Comparison of ENCODE assay signal across 26 cellular contexts in the genomic region with DNA sequence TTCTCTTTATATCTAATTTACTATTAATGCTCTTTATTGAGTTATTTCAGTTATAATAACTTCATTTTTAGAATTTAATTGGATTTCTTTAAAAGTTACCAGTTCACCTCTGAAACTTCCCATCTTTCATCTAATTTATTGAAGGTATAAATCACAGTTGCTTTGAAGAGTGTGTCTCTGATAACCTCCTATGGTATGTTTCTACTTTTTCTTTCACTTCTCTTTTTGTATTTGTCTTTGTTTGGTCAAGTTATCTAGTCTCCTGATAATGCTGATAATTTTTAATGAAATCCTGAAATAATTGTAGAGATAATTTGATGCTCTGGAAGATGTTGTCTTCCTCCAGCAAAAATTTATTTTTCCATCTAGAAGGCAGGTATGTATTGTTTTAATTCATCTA.
"Had no signal": no experiment of that assay in that cellular context is flagged by ENCODE, and none has a peak within 500 bp of the region (broad histone marks: within the 10 kb centered on the region; RNA-seq: fewer than 3 reads in every experiment).

No MANE protein-coding gene starts in this region.

- DNase-seq: cortex of kidney; effector CD8-positive, alpha-beta T cell; effector memory CD8-positive, alpha-beta T cell; endodermal cell; erythroblast; esophagus squamous epithelium; foreskin fibroblast; foreskin melanocyte; gastrocnemius medialis; glutamatergic neuron; head of caudate nucleus; heart right ventricle; hippocampal formation; left cardiac atrium; left lung; left ventricle myocardium superior; lower lobe of right lung; mesenchymal stem cell; mucosa of descending colon; naive B cell; naive thymus-derived CD8-positive, alpha-beta T cell had no signal

- H3K4me3 ChIP-seq: esophagus squamous epithelium, gastrocnemius medialis, heart right ventricle, left lung, lower lobe of right lung, mucosa of descending colon had no signal

- H3K27ac ChIP-seq: epithelial cell of prostate, esophagus squamous epithelium, gastrocnemius medialis, heart right ventricle, left lung, lower lobe of right lung had no signal

- H3K4me1 ChIP-seq: esophagus squamous epithelium, gastrocnemius medialis, heart right ventricle, left lung, lower lobe of right lung had no signal

- H3K27me3 ChIP-seq: esophagus squamous epithelium, gastrocnemius medialis, heart right ventricle, left lung had no signal

- H3K36me3 ChIP-seq: esophagus squamous epithelium, gastrocnemius medialis, heart right ventricle, left lung, lower lobe of right lung had no signal

- FAIRE-seq: endometrium, islet of Langerhans, keratinocyte had no signal

- H3K9me3 ChIP-seq: esophagus squamous epithelium, gastrocnemius medialis, heart right ventricle, left lung, lower lobe of right lung, mucosa of descending colon had no signal

- ATAC-seq: effector memory CD8-positive, alpha-beta T cell; esophagus mucosa; gastrocnemius medialis; heart right ventricle; left cardiac atrium; left lung; left ventricle myocardium superior; lower lobe of right lung; mucosa of descending colon; naive thymus-derived CD8-positive, alpha-beta T cell had no signal
